ENCODE assay signal across 16 cellular contexts in the genomic region with DNA sequence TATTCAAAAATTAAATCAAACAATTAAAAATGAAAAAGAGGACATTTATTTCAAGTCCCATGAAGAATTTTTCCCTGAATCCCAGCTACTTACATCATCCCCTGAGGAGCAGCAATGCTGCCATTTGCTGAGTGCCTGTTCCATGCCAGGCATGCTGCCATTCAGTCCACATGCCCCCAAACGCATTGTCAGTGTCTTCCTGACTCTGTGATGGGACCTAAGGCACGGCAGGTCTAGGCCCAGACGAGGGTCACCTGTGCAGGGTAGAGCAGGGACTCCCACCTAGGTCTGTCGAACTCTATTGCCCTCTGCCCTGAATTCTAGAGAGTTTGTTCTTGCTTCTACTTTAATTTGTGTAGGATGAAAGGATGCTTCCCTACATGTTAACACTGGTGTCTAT. TPM values are rescaled to one million over a fixed set of nuclear protein-coding genes. Genes with fewer than 3 reads are reported as not detected.
A peak's percentile ranks its signal among the peaks of the same experiment; 100 is the strongest.
DNase-seq lines count a peak whose midpoint lies in the region; ATAC-seq, FAIRE-seq and TF ChIP-seq lines count a peak whose summit lies in the region.
"Had no signal": no experiment of that assay in that cellular context is flagged by ENCODE, and none has a peak within 500 bp of the region (broad histone marks: within the 10 kb centered on the region; RNA-seq: fewer than 3 reads in every experiment).

No MANE protein-coding gene starts in this region.

- peak; percentile 71 for FAIRE-seq in GM12891 (lab: Jason Lieb, UNC)
- FAIRE-seq: K562, pancreas had no signal

- H3K27ac Mint-ChIP-seq in CD14-positive monocyte: peak overlapping the region; percentile 88 to 99 (median 96)
- peak overlapping the region; percentile 95 for H3K27ac Mint-ChIP-seq in activated CD8-positive, alpha-beta T cell treated with anti-CD3 and anti-CD28 coated beads, Interleukin-2, amount 10 ng/mL, durations not matched to agents 7 days and 5 days
- H3K27ac Mint-ChIP-seq in memory B cell: no peak overlapping the region

- peak overlapping the region in 1 of 2 donors; percentile 27 for H3K4me3 Mint-ChIP-seq in CD14-positive monocyte
- H3K4me3 Mint-ChIP-seq in activated CD8-positive, alpha-beta T cell treated with anti-CD3 and anti-CD28 coated beads, Interleukin-2, amount 10 ng/mL, durations not matched to agents 7 days and 5 days: peak overlapping the region; percentile 76
- H3K4me3 Mint-ChIP-seq in memory B cell: peak overlapping the region; percentile 11

- H3K27me3 Mint-ChIP-seq in CD14-positive monocyte (ENCODE audit: low read depth in 3 of 3): peaks cover 0 to 3% (median 0%) of the 10 kb centered on the region in 3 donors
- no peaks in the 10 kb centered on the region for H3K27me3 Mint-ChIP-seq in activated CD8-positive, alpha-beta T cell treated with anti-CD3 and anti-CD28 coated beads, Interleukin-2, amount 10 ng/mL, durations not matched to agents 7 days and 5 days (ENCODE audit: low read depth)
- H3K27me3 Mint-ChIP-seq in memory B cell: no peaks in the 10 kb centered on the region

- TF ChIP-seq POLR2A in GM12891 (IDR thresholded peaks at IDR 0.05; ENCODE audit: low read depth, low read length): no peak

- CTCF ChIA-PET in activated CD8-positive, alpha-beta T cell treated with anti-CD3 and anti-CD28 coated beads, Interleukin-2, amount 10 ng/mL, durations not matched to agents 7 days and 5 days (lab: Charles Lee): no interaction called here

- H3K36me3 Mint-ChIP-seq in CD14-positive monocyte (peaks cover 36 to 55% of the 10 kb centered on the region in 2 donors), memory B cell (peaks cover 13% of the 10 kb centered on the region)
- H3K36me3 Mint-ChIP-seq in activated CD8-positive, alpha-beta T cell treated with anti-CD3 and anti-CD28 coated beads, Interleukin-2, amount 10 ng/mL, durations not matched to agents 7 days and 5 days (ENCODE audit: low read depth): peaks cover 90% of the 10 kb centered on the region

- no peak for DNase-seq in CD14-positive monocyte (ENCODE audit: low spot score)
- DNase-seq in GM12891 (ENCODE audit: insufficient read length, low spot score): no peak
- DNase-seq in activated CD8-positive, alpha-beta T cell treated with anti-CD3 and anti-CD28 coated beads, Interleukin-2, amount 10 ng/mL, durations not matched to agents 7 days and 5 days: no peak
- DNase-seq in memory B cell (ENCODE audit: low spot score in 2 of 2): no peak
- DNase-seq in hippocampal formation (lab: John Stamatoyannopoulos, UW): no peak
- DNase-seq in sciatic nerve (ENCODE audit: low spot score): no peak
- DNase-seq: amygdala; C1 segment of cervical spinal cord; EL; glutamatergic neuron; islet precursor cell; SIG-M5; stimulated activated naive CD4-positive, alpha-beta T cell treated with Interleukin-2 at 50 U/mL for 16 hours had no signal

- no peak for TF ChIP-seq CTCF in CD14-positive monocyte (IDR thresholded peaks at IDR 0.05)

- H3K4me1 Mint-ChIP-seq in CD14-positive monocyte (peaks cover 96% of the 10 kb centered on the region), memory B cell (peaks cover 46% of the 10 kb centered on the region)
- peaks cover 98% of the 10 kb centered on the region for H3K4me1 Mint-ChIP-seq in activated CD8-positive, alpha-beta T cell treated with anti-CD3 and anti-CD28 coated beads, Interleukin-2, amount 10 ng/mL, durations not matched to agents 7 days and 5 days (ENCODE audit: low read depth)

- intact Hi-C loops in CD14-positive monocyte (cut with micrococcal nuclease) (no loop called here), sciatic nerve (cut with DNase I) (no loop called here)

- H3K9me3 Mint-ChIP-seq in CD14-positive monocyte: no peaks in the 10 kb centered on the region
- H3K9me3 Mint-ChIP-seq in activated CD8-positive, alpha-beta T cell treated with anti-CD3 and anti-CD28 coated beads, Interleukin-2, amount 10 ng/mL, durations not matched to agents 7 days and 5 days (ENCODE audit: insufficient read depth): no peaks in the 10 kb centered on the region
- no peaks in the 10 kb centered on the region for H3K9me3 Mint-ChIP-seq in memory B cell

- POLR2A ChIA-PET in activated CD8-positive, alpha-beta T cell treated with anti-CD3 and anti-CD28 coated beads, Interleukin-2, amount 10 ng/mL, durations not matched to agents 7 days and 5 days (lab: Charles Lee): no interaction called here

- ATAC-seq in activated CD8-positive, alpha-beta T cell treated with anti-CD3 and anti-CD28 coated beads, Interleukin-2, amount 10 ng/mL, durations not matched to agents 7 days and 5 days: no peak
- ATAC-seq in memory B cell (ENCODE audit: low read depth) (no peak), GM18873 (IDR thresholded peaks at IDR 0.05; ENCODE audit: low FRiP score, unreplicated experiment) (no peak), sciatic nerve (no peak)
- ATAC-seq: K562, pancreas had no signal

TF ChIP-seq in GM12891, 5 proteins besides CTCF, POLR2A, EP300 and RAD21:
- no peak for TF ChIP-seq SPI1 (IDR thresholded peaks at IDR 0.05; ENCODE audit: low read depth, low read length)
- no peak for TF ChIP-seq POLR2AphosphoS5 (IDR thresholded peaks at IDR 0.05; ENCODE audit: low read depth, low read length)
- TF ChIP-seq PAX5 (IDR thresholded peaks at IDR 0.05; ENCODE audit: insufficient read depth, low read length, severe bottlenecking): no peak

RNA-seq across cellular contexts. Expression of a gene that starts 7.0 kb away (rescaled TPM):
- 10 to 100 TPM; 85.9 to 86.8 TPM for polyA plus RNA-seq in CD14-positive monocyte
- 5.2 TPM for polyA plus RNA-seq in GM12891 (2012; ENCODE audit: low read depth, missing spikeins)
- total RNA-seq in activated CD8-positive, alpha-beta T cell treated with anti-CD3 and anti-CD28 coated beads, Interleukin-2, amount 10 ng/mL, durations not matched to agents 7 days and 5 days: 100 to 1,000 TPM; 208 to 212 TPM
- 17.7 TPM for total RNA-seq in sciatic nerve
- total RNA-seq: K562 had no signal
- polyA plus RNA-seq: K562 had no signal

Comparison
In these comparisons a context has a peak if more than half of its experiments do, and no peak if none do; other contexts are left out.
1. RNA of a gene that starts 7.0 kb away (total RNA-seq): 208 to 212 TPM in activated CD8-positive, alpha-beta T cell treated with anti-CD3 and anti-CD28 coated beads, Interleukin-2, amount 10 ng/mL, durations not matched to agents 7 days and 5 days; 17.7 TPM in sciatic nerve (single experiment); every median in the first group is over 10 times any median in the second.